ENCODE assay signal across 34 cellular contexts in the genomic region with DNA sequence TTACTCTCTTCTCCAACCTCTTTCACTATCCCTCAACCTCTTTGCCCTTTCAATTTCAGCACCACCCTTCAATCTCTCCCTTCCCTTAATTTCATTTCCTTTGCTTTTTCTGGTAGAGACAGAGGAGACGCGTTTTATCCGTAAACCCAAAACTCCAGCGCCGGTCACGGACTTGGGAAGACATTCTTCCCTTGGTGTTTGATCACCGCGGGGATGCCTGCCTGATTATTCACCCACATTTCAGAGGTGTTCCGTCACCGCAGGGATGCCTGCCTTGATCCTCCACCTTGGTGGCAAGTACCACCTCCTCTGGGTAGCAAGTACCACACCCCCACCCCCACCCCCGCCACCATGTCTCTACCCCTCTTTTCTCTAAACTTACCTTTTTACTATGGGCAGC.
"Had no signal": no experiment of that assay in that cellular context is flagged by ENCODE, and none has a peak within 500 bp of the region (broad histone marks: within the 10 kb centered on the region; RNA-seq: fewer than 3 reads in every experiment).

No MANE protein-coding gene starts in this region.

- H3K36me3 Mint-ChIP-seq: activated naive CD4-positive, alpha-beta T cell treated with anti-CD3 and anti-CD28 coated beads, Interleukin-2, amount 50 U/mL, for 72 hours; activated naive CD8-positive, alpha-beta T cell treated with anti-CD3 and anti-CD28 coated beads, Interleukin-2, amount 10 ng/mL, durations not matched to agents 7 days and 5 days; brain had no signal

- H3K4me1 ChIP-seq: ascending aorta, breast epithelium, colonic mucosa, esophagus muscularis mucosa, foreskin keratinocyte, gastrocnemius medialis, heart left ventricle had no signal

- H3K36me3 ChIP-seq: ascending aorta, breast epithelium, cardiac muscle cell, colonic mucosa, esophagus muscularis mucosa, gastrocnemius medialis, heart left ventricle, WERI-Rb-1 had no signal

- ATAC-seq: activated CD4-positive, CD25-positive, alpha-beta regulatory T cell treated with anti-CD3 and anti-CD28 coated beads, Interleukin-2, amount 50 U/mL, for 24 hours; activated CD8-positive, alpha-beta T cell treated with anti-CD3 and anti-CD28 coated beads for 36 hours; activated naive CD4-positive, alpha-beta T cell treated with anti-CD3 and anti-CD28 coated beads, Interleukin-2, amount 50 U/mL, for 72 hours; activated T-cell treated with anti-CD3 and anti-CD28 coated beads, Interleukin-2, amount 50 U/mL, for 4 hours; activated T-helper 17 cell treated with anti-CD3 and anti-CD28 coated beads, Interleukin-2, amount 50 U/mL, for 72 hours; foreskin keratinocyte; gastrocnemius medialis; heart left ventricle; T-helper 17 cell had no signal

- H3K9me3 ChIP-seq: ascending aorta, breast epithelium, colonic mucosa, esophagus muscularis mucosa, gastrocnemius medialis, heart left ventricle had no signal

- H3K27me3 Mint-ChIP-seq: activated B cell treated with CpG ODN at 0.5 μM for 24 hours; activated CD8-positive, alpha-beta T cell treated with anti-CD3 and anti-CD28 coated beads for 36 hours; activated naive CD8-positive, alpha-beta T cell treated with anti-CD3 and anti-CD28 coated beads, Interleukin-2, amount 10 ng/mL, durations not matched to agents 7 days and 5 days; activated T-helper 17 cell treated with anti-CD3 and anti-CD28 coated beads, Interleukin-2, amount 50 U/mL, for 72 hours; brain; dendritic cell treated with granulocyte-macrophage colony-stimulating factor and Interleukin-4, amounts not matched to agents 40 ng/mL and 50 ng/mL, for 4 days; T-helper 17 cell had no signal

- DNase-seq: activated B cell treated with CpG ODN at 0.5 μM for 24 hours; activated CD4-positive, alpha-beta T cell treated with anti-CD3 and anti-CD28 coated beads for 48 hours; activated CD4-positive, alpha-beta T cell treated with anti-CD3 and anti-CD28 coated beads, Interleukin-2, amount 50 U/mL, for 1 hour; activated CD4-positive, alpha-beta T cell treated with anti-CD3 and anti-CD28 coated beads, Interleukin-2, amount 50 U/mL, for 48 hours; activated CD8-positive, alpha-beta memory T cell treated with anti-CD3 and anti-CD28 coated beads for 24 hours; activated CD8-positive, alpha-beta T cell treated with anti-CD3 and anti-CD28 coated beads for 36 hours; activated effector memory CD4-positive, alpha-beta T cell treated with Interleukin-2 at 50 U/mL for 16 hours; activated gamma-delta T cell treated with Interleukin-2 at 50 U/mL for 16 hours; activated naive CD4-positive, alpha-beta T cell treated with Interleukin-2 at 50 U/mL for 16 hours; activated naive CD8-positive, alpha-beta T cell treated with anti-CD3 and anti-CD28 coated beads, Interleukin-2, amount 10 ng/mL, durations not matched to agents 7 days and 5 days; activated T-cell treated with anti-CD3 and anti-CD28 coated beads, Interleukin-2, amount 50 U/mL, for 4 hours; central memory CD4-positive, alpha-beta T cell; cerebellar nuclear complex; colonic mucosa; dorsolateral prefrontal cortex; effector memory CD4-positive, alpha-beta T cell; foreskin keratinocyte; gastrocnemius medialis; glutamatergic neuron; heart left ventricle; T-helper 1 cell; T-helper 17 cell; T1000; WERI-Rb-1 had no signal

- H3K4me3 Mint-ChIP-seq: activated B cell treated with CpG ODN at 0.5 μM for 24 hours; activated CD8-positive, alpha-beta T cell treated with anti-CD3 and anti-CD28 coated beads for 36 hours; activated naive CD8-positive, alpha-beta T cell treated with anti-CD3 and anti-CD28 coated beads, Interleukin-2, amount 10 ng/mL, durations not matched to agents 7 days and 5 days; activated T-cell treated with anti-CD3 and anti-CD28 coated beads, Interleukin-2, amount 50 U/mL, for 4 hours; activated T-helper 17 cell treated with anti-CD3 and anti-CD28 coated beads, Interleukin-2, amount 50 U/mL, for 72 hours; brain; dendritic cell treated with granulocyte-macrophage colony-stimulating factor and Interleukin-4, amounts not matched to agents 40 ng/mL and 50 ng/mL, for 4 days; T-helper 17 cell; T-helper 2 cell treated with Interferon-gamma antibody and Interleukin-4, amounts not matched to agents 5 μg/mL and 100 μg/mL, for 36 hours had no signal

- H3K27me3 ChIP-seq: ascending aorta, breast epithelium, cardiac muscle cell, colonic mucosa, dorsolateral prefrontal cortex, esophagus muscularis mucosa, foreskin keratinocyte, gastrocnemius medialis, heart left ventricle had no signal

- H3K27ac ChIP-seq: ascending aorta, breast epithelium, cardiac muscle cell, colonic mucosa, dorsolateral prefrontal cortex, esophagus muscularis mucosa, foreskin keratinocyte, gastrocnemius medialis, heart left ventricle, WERI-Rb-1 had no signal

- H3K9me3 Mint-ChIP-seq: activated B cell treated with CpG ODN at 0.5 μM for 24 hours; activated CD8-positive, alpha-beta T cell treated with anti-CD3 and anti-CD28 coated beads for 36 hours; activated naive CD8-positive, alpha-beta T cell treated with anti-CD3 and anti-CD28 coated beads, Interleukin-2, amount 10 ng/mL, durations not matched to agents 7 days and 5 days; activated T-cell treated with anti-CD3 and anti-CD28 coated beads, Interleukin-2, amount 50 U/mL, for 4 hours; T-helper 2 cell treated with Interferon-gamma antibody and Interleukin-4, amounts not matched to agents 5 μg/mL and 100 μg/mL, for 36 hours had no signal

- H3K4me3 ChIP-seq: ascending aorta, breast epithelium, cardiac muscle cell, colonic mucosa, dorsolateral prefrontal cortex, esophagus muscularis mucosa, gastrocnemius medialis, heart left ventricle had no signal

- H3K27ac Mint-ChIP-seq: activated B cell treated with CpG ODN at 0.5 μM for 24 hours; activated CD8-positive, alpha-beta T cell treated with anti-CD3 and anti-CD28 coated beads for 36 hours; activated naive CD4-positive, alpha-beta T cell treated with anti-CD3 and anti-CD28 coated beads, Interleukin-2, amount 50 U/mL, for 72 hours; activated naive CD8-positive, alpha-beta T cell treated with anti-CD3 and anti-CD28 coated beads, Interleukin-2, amount 10 ng/mL, durations not matched to agents 7 days and 5 days; activated T-helper 17 cell treated with anti-CD3 and anti-CD28 coated beads, Interleukin-2, amount 50 U/mL, for 72 hours; brain; dendritic cell treated with granulocyte-macrophage colony-stimulating factor and Interleukin-4, amounts not matched to agents 40 ng/mL and 50 ng/mL, for 4 days; T-helper 17 cell; T-helper 2 cell treated with Interferon-gamma antibody and Interleukin-4, amounts not matched to agents 5 μg/mL and 100 μg/mL, for 36 hours had no signal

- H3K4me1 Mint-ChIP-seq: activated B cell treated with CpG ODN at 0.5 μM for 24 hours; activated naive CD8-positive, alpha-beta T cell treated with anti-CD3 and anti-CD28 coated beads, Interleukin-2, amount 10 ng/mL, durations not matched to agents 7 days and 5 days; activated T-helper 17 cell treated with anti-CD3 and anti-CD28 coated beads, Interleukin-2, amount 50 U/mL, for 72 hours; T-helper 17 cell had no signal
